In the genomic region with DNA sequence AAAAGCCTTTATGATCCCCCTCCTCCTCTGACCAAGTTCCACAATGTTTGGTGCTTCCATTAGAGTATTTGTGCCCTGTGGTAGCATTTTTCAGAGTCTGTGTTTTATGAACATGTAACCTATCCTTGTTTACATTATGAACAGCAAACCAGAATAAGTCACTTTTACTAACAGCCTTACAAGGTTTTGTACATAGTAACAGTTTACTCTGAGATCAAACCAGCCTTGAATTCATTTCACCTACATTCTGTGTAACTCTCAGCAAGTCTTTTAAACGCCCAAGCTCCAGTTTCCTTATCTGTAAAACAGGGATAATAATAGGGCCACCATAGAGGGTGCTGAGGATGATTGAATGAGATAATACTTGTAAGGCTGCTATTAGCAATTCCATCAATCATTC, we compare ENCODE assay signal across 40 cellular contexts.
"Had no signal": no experiment of that assay in that cellular context is flagged by ENCODE, and none has a peak within 500 bp of the region (broad histone marks: within the 10 kb centered on the region; RNA-seq: fewer than 3 reads in every experiment).

No MANE protein-coding gene starts in this region.

- H3K36me3 Mint-ChIP-seq: activated naive CD4-positive, alpha-beta T cell treated with anti-CD3 and anti-CD28 coated beads, Interleukin-2, amount 10 ng/mL, durations not matched to agents 7 days and 5 days; activated naive CD4-positive, alpha-beta T cell treated with anti-CD3 and anti-CD28 coated beads, Interleukin-2, amount 50 U/mL, for 24 hours; activated naive CD8-positive, alpha-beta T cell; activated naive CD8-positive, alpha-beta T cell treated with anti-CD3 and anti-CD28 coated beads for 36 hours; activated naive CD8-positive, alpha-beta T cell treated with anti-CD3 and anti-CD28 coated beads, Interleukin-2, amount 10 ng/mL, durations not matched to agents 7 days and 5 days had no signal

- H3K4me1 Mint-ChIP-seq: activated naive CD4-positive, alpha-beta T cell treated with anti-CD3 and anti-CD28 coated beads, Interleukin-2, amount 10 ng/mL, durations not matched to agents 7 days and 5 days; activated naive CD4-positive, alpha-beta T cell treated with anti-CD3 and anti-CD28 coated beads, Interleukin-2, amount 50 U/mL, for 24 hours; activated naive CD8-positive, alpha-beta T cell treated with anti-CD3 and anti-CD28 coated beads for 36 hours; activated naive CD8-positive, alpha-beta T cell treated with anti-CD3 and anti-CD28 coated beads, Interleukin-2, amount 10 ng/mL, durations not matched to agents 7 days and 5 days; activated naive CD8-positive, alpha-beta T cell treated with anti-CD3 and anti-CD28 coated beads, Interleukin-2, amount 50 U/mL, for 24 hours; activated T-helper 17 cell treated with anti-CD3 and anti-CD28 coated beads, Interleukin-2, amount 50 U/mL, for 72 hours; central memory CD8-positive, alpha-beta T cell had no signal

- FAIRE-seq: astrocyte, bronchial epithelial cell had no signal

- H3K27me3 ChIP-seq: ascending aorta, body of pancreas, brain microvascular endothelial cell had no signal

- H3K27ac Mint-ChIP-seq: activated naive CD4-positive, alpha-beta T cell treated with anti-CD3 and anti-CD28 coated beads for 36 hours; activated naive CD4-positive, alpha-beta T cell treated with anti-CD3 and anti-CD28 coated beads, Interleukin-2, amount 10 ng/mL, durations not matched to agents 7 days and 5 days; activated naive CD4-positive, alpha-beta T cell treated with anti-CD3 and anti-CD28 coated beads, Interleukin-2, amount 50 U/mL, for 24 hours; activated naive CD4-positive, alpha-beta T cell treated with anti-CD3 and anti-CD28 coated beads, Interleukin-2, amount 50 U/mL, for 72 hours; activated naive CD8-positive, alpha-beta T cell; activated naive CD8-positive, alpha-beta T cell treated with anti-CD3 and anti-CD28 coated beads for 36 hours; activated naive CD8-positive, alpha-beta T cell treated with anti-CD3 and anti-CD28 coated beads, Interleukin-2, amount 10 ng/mL, durations not matched to agents 7 days and 5 days; activated naive CD8-positive, alpha-beta T cell treated with anti-CD3 and anti-CD28 coated beads, Interleukin-2, amount 50 U/mL, for 24 hours; activated T-cell treated with anti-CD3 and anti-CD28 coated beads, Interleukin-2, amount 50 U/mL, for 24 hours; activated T-cell treated with anti-CD3 and anti-CD28 coated beads, Interleukin-2, amount 50 U/mL, for 72 hours; activated T-helper 1 cell treated with anti-CD3 and anti-CD28 coated beads, Interleukin-12 subunit alpha, Interleukin-12 subunit beta, Interleukin-2, Interleukin-4 antibody, amounts not matched to agents 30 ng/mL and 10 ng/mL and 1 ng/mL, durations not matched to agents 14 hours and 24 hours and 36 hours; activated T-helper 17 cell treated with anti-CD3 and anti-CD28 coated beads, Interleukin-2, amount 50 U/mL, for 72 hours; activated T-helper 2 cell treated with anti-CD3 and anti-CD28 coated beads, Interferon-gamma antibody, Interleukin-2, Interleukin-4, amounts not matched to agents 10 μg/mL and 5 μg/mL and 100 μg/mL, durations not matched to agents 14 hours and 24 hours and 36 hours had no signal

- H3K27ac ChIP-seq: adrenal gland, ascending aorta, body of pancreas, brain microvascular endothelial cell, breast epithelium, cardiac muscle cell had no signal

- H3K27me3 Mint-ChIP-seq: brain had no signal

- H3K9me3 Mint-ChIP-seq: activated T-helper 2 cell treated with anti-CD3 and anti-CD28 coated beads, Interferon-gamma antibody, Interleukin-2, Interleukin-4, amounts not matched to agents 10 μg/mL and 5 μg/mL and 100 μg/mL, durations not matched to agents 14 hours and 24 hours and 36 hours; central memory CD8-positive, alpha-beta T cell had no signal

- ATAC-seq: activated naive CD4-positive, alpha-beta T cell treated with anti-CD3 and anti-CD28 coated beads, Interleukin-2, amount 50 U/mL, for 72 hours; activated naive CD8-positive, alpha-beta T cell treated with anti-CD3 and anti-CD28 coated beads, Interleukin-2, amount 50 U/mL, for 24 hours; activated T-cell treated with anti-CD3 and anti-CD28 coated beads, Interleukin-2, amount 50 U/mL, for 4 hours; activated T-cell treated with anti-CD3 and anti-CD28 coated beads, Interleukin-2, amount 50 U/mL, for 72 hours; activated T-helper 17 cell treated with anti-CD3 and anti-CD28 coated beads, Interleukin-2, amount 50 U/mL, for 72 hours; body of pancreas had no signal

- DNase-seq: activated effector memory CD4-positive, alpha-beta T cell treated with anti-CD3 and anti-CD28 coated beads, Interleukin-2, amount 50 U/mL, for 16 hours; activated effector memory CD4-positive, alpha-beta T cell treated with Interleukin-2 at 50 U/mL for 16 hours; activated gamma-delta T cell; activated gamma-delta T cell treated with Interleukin-2 at 50 U/mL for 16 hours; activated naive CD4-positive, alpha-beta T cell; activated naive CD4-positive, alpha-beta T cell treated with anti-CD3 and anti-CD28 coated beads for 36 hours; activated naive CD4-positive, alpha-beta T cell treated with anti-CD3 and anti-CD28 coated beads, Interleukin-2, amount 10 ng/mL, durations not matched to agents 7 days and 5 days; activated naive CD4-positive, alpha-beta T cell treated with anti-CD3 and anti-CD28 coated beads, Interleukin-2, amount 50 U/mL, for 16 hours; activated naive CD4-positive, alpha-beta T cell treated with Interleukin-2 at 50 U/mL for 16 hours; activated naive CD8-positive, alpha-beta T cell treated with anti-CD3 and anti-CD28 coated beads for 36 hours; activated naive CD8-positive, alpha-beta T cell treated with anti-CD3 and anti-CD28 coated beads, Interleukin-2, amount 10 ng/mL, durations not matched to agents 7 days and 5 days; activated naive CD8-positive, alpha-beta T cell treated with anti-CD3 and anti-CD28 coated beads, Interleukin-2, amount 50 U/mL, for 24 hours; activated T-cell treated with anti-CD3 and anti-CD28 coated beads, Interleukin-2, amount 50 U/mL, for 1 hour; activated T-cell treated with anti-CD3 and anti-CD28 coated beads, Interleukin-2, amount 50 U/mL, for 24 hours; activated T-cell treated with anti-CD3 and anti-CD28 coated beads, Interleukin-2, amount 50 U/mL, for 4 hours; activated T-cell treated with anti-CD3 and anti-CD28 coated beads, Interleukin-2, amount 50 U/mL, for 48 hours; activated T-cell treated with anti-CD3 and anti-CD28 coated beads, Interleukin-2, amount 50 U/mL, for 72 hours; adrenal gland; amniotic stem cell; amygdala; anterior cingulate cortex; aorta; body of pancreas; brain microvascular endothelial cell; caudate nucleus; central memory CD4-positive, alpha-beta T cell; cerebellar nuclear complex had no signal

- H3K4me1 ChIP-seq: adrenal gland, ascending aorta, breast epithelium had no signal

- H3K4me3 Mint-ChIP-seq: activated naive CD4-positive, alpha-beta T cell treated with anti-CD3 and anti-CD28 coated beads for 36 hours; activated naive CD4-positive, alpha-beta T cell treated with anti-CD3 and anti-CD28 coated beads, Interleukin-2, amount 10 ng/mL, durations not matched to agents 7 days and 5 days; activated naive CD4-positive, alpha-beta T cell treated with anti-CD3 and anti-CD28 coated beads, Interleukin-2, amount 50 U/mL, for 24 hours; activated naive CD8-positive, alpha-beta T cell; activated naive CD8-positive, alpha-beta T cell treated with anti-CD3 and anti-CD28 coated beads for 36 hours; activated naive CD8-positive, alpha-beta T cell treated with anti-CD3 and anti-CD28 coated beads, Interleukin-2, amount 10 ng/mL, durations not matched to agents 7 days and 5 days; activated naive CD8-positive, alpha-beta T cell treated with anti-CD3 and anti-CD28 coated beads, Interleukin-2, amount 50 U/mL, for 24 hours; activated T-cell treated with anti-CD3 and anti-CD28 coated beads, Interleukin-2, amount 50 U/mL, for 24 hours; activated T-cell treated with anti-CD3 and anti-CD28 coated beads, Interleukin-2, amount 50 U/mL, for 4 hours; activated T-cell treated with anti-CD3 and anti-CD28 coated beads, Interleukin-2, amount 50 U/mL, for 72 hours; activated T-helper 1 cell treated with anti-CD3 and anti-CD28 coated beads, Interleukin-12 subunit alpha, Interleukin-12 subunit beta, Interleukin-2, Interleukin-4 antibody, amounts not matched to agents 30 ng/mL and 10 ng/mL and 1 ng/mL, durations not matched to agents 14 hours and 24 hours and 36 hours; activated T-helper 17 cell treated with anti-CD3 and anti-CD28 coated beads, Interleukin-2, amount 50 U/mL, for 72 hours; brain; central memory CD8-positive, alpha-beta T cell had no signal

- H3K4me3 ChIP-seq: adrenal gland, ascending aorta, body of pancreas, breast epithelium, cardiac muscle cell had no signal

- H3K36me3 ChIP-seq: adrenal gland, ascending aorta, brain microvascular endothelial cell, breast epithelium, cardiac muscle cell had no signal

- H3K9me3 ChIP-seq: adrenal gland, body of pancreas had no signal
